8 cellular contexts compared by ENCODE assay signal in the genomic region with DNA sequence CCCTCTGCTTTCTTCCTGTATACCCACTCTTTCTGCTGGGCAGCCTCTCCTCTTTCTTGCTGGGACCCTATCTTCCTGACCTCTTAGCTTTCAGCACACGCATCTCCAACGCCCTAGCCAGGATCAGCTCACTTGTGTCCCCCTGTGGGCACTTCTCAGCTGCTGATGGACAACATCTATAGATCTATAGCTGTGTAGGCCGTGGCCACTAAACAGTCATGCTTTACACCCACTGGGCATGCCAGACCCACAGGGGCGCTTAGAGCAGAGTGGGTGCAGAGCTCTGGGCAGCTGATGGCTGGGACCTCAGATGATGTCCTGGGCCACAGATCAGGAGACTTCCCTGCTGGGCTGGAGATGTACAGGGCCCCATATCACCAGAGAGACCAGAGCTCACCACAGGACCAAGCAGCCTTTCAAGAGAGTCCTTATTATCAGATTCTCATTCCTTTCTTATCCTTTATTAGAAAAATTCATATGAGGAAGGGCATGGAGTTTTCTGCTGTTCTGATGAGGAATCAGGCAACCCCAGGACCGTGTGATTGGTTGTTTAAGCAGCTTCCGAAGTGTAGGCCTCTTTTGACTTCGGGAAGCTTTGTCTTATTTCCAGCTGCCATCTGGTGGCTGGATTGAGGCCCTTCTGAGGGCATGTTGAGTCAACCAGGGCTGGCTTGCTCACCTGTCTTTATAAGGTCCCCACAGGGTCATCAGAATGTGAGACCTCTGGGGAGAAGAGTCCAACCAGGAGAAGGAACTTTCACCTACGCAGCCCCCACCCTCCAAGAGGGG.
DNase-seq lines count a peak whose midpoint lies in the region; ATAC-seq, FAIRE-seq and TF ChIP-seq lines count a peak whose summit lies in the region.

No MANE protein-coding gene starts in this region.

- H3K36me3 Mint-ChIP-seq in CD8-positive, alpha-beta T cell = no peaks in the 10 kb centered on the region
- no peaks in the 10 kb centered on the region for H3K36me3 Mint-ChIP-seq in activated T-cell treated with anti-CD3 and anti-CD28 coated beads, Interleukin-2, amount 50 U/mL, for 72 hours (ENCODE audit: insufficient read depth in 2 of 2)

- H3K27me3 ChIP-seq in CD8-positive, alpha-beta T cell (ENCODE audit: insufficient read depth, low read length) = no peaks in the 10 kb centered on the region

- no peaks in the 10 kb centered on the region for H3K9me3 Mint-ChIP-seq in CD8-positive, alpha-beta T cell
- no peaks in the 10 kb centered on the region for H3K9me3 Mint-ChIP-seq in activated T-cell treated with anti-CD3 and anti-CD28 coated beads, Interleukin-2, amount 50 U/mL, for 72 hours

- POLR2A ChIA-PET in CD8-positive, alpha-beta T cell (lab: Charles Lee) = interaction anchor here (1.2 kb wide), 1 partner anchor 120 kb away, joined by 7 read pairs; the partner anchor contains the start of gene SLC35E4
- POLR2A ChIA-PET in HEK293 (lab: Yijun Ruan, JAX) = interaction anchor here (0.5 to 2.1 kb wide), 4 partner anchors 120 to 1500 kb away, joined by 3 to 11 read pairs (median 3); partner anchors contain the start of genes PES1 and SLC35E4

- peak; percentile 28 for TF ChIP-seq CTCF in CD8-positive, alpha-beta T cell (IDR thresholded peaks at IDR 0.05)
- TF ChIP-seq CTCF in HEK293 (tag by site-specific recombination; IDR thresholded peaks at IDR 0.05) = peak; percentile 45; the same call in 1 of the 2 replicates
- peak; percentile 93 for TF ChIP-seq CTCF in foreskin fibroblast (IDR thresholded peaks at IDR 0.05; ENCODE audit: low read depth, low read length)
- TF ChIP-seq CTCF in omental fat pad (IDR thresholded peaks at IDR 0.05) = no peak

- H3K4me1 Mint-ChIP-seq in CD8-positive, alpha-beta T cell (ENCODE audit: low read depth) = no peaks in the 10 kb centered on the region
- H3K4me1 Mint-ChIP-seq in activated T-cell treated with anti-CD3 and anti-CD28 coated beads, Interleukin-2, amount 50 U/mL, for 72 hours (ENCODE audit: low read depth) = peaks cover 9% of the 10 kb centered on the region

- intact Hi-C loops in CD8-positive, alpha-beta T cell (cut with DNase I, micrococcal nuclease) = loop anchor here in 1 of 2 experiments (1.0 to 5.0 kb wide), 2 partner anchors 121 to 363 kb away; no protein-coding TSS in a partner anchor

- no peak overlapping the region for H3K27ac ChIP-seq in CD8-positive, alpha-beta T cell (ENCODE audit: low read depth, low read length)
- no peak overlapping the region for H3K27ac ChIP-seq in HEK293 (ENCODE audit: extremely low read depth, low read depth, low read length)

- no peaks in the 10 kb centered on the region for H3K27me3 Mint-ChIP-seq in CD8-positive, alpha-beta T cell (ENCODE audit: low read depth)
- no peaks in the 10 kb centered on the region for H3K27me3 Mint-ChIP-seq in activated T-cell treated with anti-CD3 and anti-CD28 coated beads, Interleukin-2, amount 50 U/mL, for 72 hours (ENCODE audit: low read depth)

- no peak overlapping the region for H3K4me3 Mint-ChIP-seq in CD8-positive, alpha-beta T cell
- H3K4me3 Mint-ChIP-seq in activated T-cell treated with anti-CD3 and anti-CD28 coated beads, Interleukin-2, amount 50 U/mL, for 72 hours = no peak overlapping the region

- no peaks in the 10 kb centered on the region for H3K9me3 ChIP-seq in CD8-positive, alpha-beta T cell (ENCODE audit: low read length)
- no peaks in the 10 kb centered on the region for H3K9me3 ChIP-seq in HEK293 (ENCODE audit: control insufficient read depth, insufficient read depth, low read depth, low read length)

- no peaks in the 10 kb centered on the region for H3K36me3 ChIP-seq in CD8-positive, alpha-beta T cell (ENCODE audit: insufficient read depth, low read length)
- no peaks in the 10 kb centered on the region for H3K36me3 ChIP-seq in HEK293 (ENCODE audit: control insufficient read depth in 2 of 2, insufficient read depth in 1 of 2, low read length in 2 of 2)

- CTCF ChIA-PET in CD8-positive, alpha-beta T cell (lab: Charles Lee) = interaction anchor here (0.6 to 5.3 kb wide), 8 partner anchors 9 to 1512 kb away, joined by 3 to 72 read pairs (median 5); partner anchors contain the start of gene SLC35E4
- CTCF ChIA-PET in HEK293 (lab: Yijun Ruan, JAX) = interaction anchor here (0.6 to 6.3 kb wide), 36 partner anchors 8 to 500 kb away, joined by 3 to 100 read pairs (median 4); partner anchors contain the start of gene SLC35E4

- ATAC-seq in CD8-positive, alpha-beta T cell = peak; percentile 66
- ATAC-seq in activated T-cell treated with anti-CD3 and anti-CD28 coated beads, Interleukin-2, amount 50 U/mL, for 72 hours (replicated peaks in 1 of 2) = peak; percentile 91 to 92
- ATAC-seq in omental fat pad (ENCODE audit: low FRiP score) (peak; percentile 55), GM19328 (IDR thresholded peaks at IDR 0.05; ENCODE audit: unreplicated experiment) (no peak)

- H3K4me3 ChIP-seq in CD8-positive, alpha-beta T cell (ENCODE audit: low read depth, low read length) = no peak overlapping the region
- H3K4me3 ChIP-seq in HEK293 (ENCODE audit: low read depth, low read length) (no peak overlapping the region), foreskin fibroblast (ENCODE audit: low read depth in 1 of 2, low read length in 2 of 2) (no peak overlapping the region)

- H3K4me1 ChIP-seq in CD8-positive, alpha-beta T cell (ENCODE audit: insufficient read depth, low read length) = no peaks in the 10 kb centered on the region
- no peaks in the 10 kb centered on the region for H3K4me1 ChIP-seq in HEK293 (ENCODE audit: control insufficient read depth, insufficient read depth, low read length)

- H3K27ac Mint-ChIP-seq in CD8-positive, alpha-beta T cell = no peak overlapping the region
- no peak overlapping the region for H3K27ac Mint-ChIP-seq in activated T-cell treated with anti-CD3 and anti-CD28 coated beads, Interleukin-2, amount 50 U/mL, for 72 hours

- no peak for FAIRE-seq in urothelium cell line (lab: Jason Lieb, UNC)

- DNase-seq in CD8-positive, alpha-beta T cell = peak in 6 of 7 experiments; percentile 15 to 62 (median 39)
- DNase-seq in NOMO-1 treated with dmso at 0.1 percent for 144 hours (lab: John Stamatoyannopoulos, UW; ENCODE audit: unreplicated experiment) (peak; percentile 15), foreskin fibroblast (peak; percentile 74 to 91), omental fat pad (ENCODE audit: low spot score) (peak; percentile 34), urothelium cell line (ENCODE audit: low spot score) (peak; percentile 68)
- DNase-seq in activated T-cell treated with anti-CD3 and anti-CD28 coated beads, Interleukin-2, amount 50 U/mL, for 72 hours = peak; percentile 68

TF ChIP-seq in HEK293, 187 proteins besides CTCF, POLR2A, EP300 and RAD21:
- TF ChIP-seq ZNF274 (IDR thresholded peaks at IDR 0.05; ENCODE audit: low read length) (no peak), ZNF274 (tag by site-specific recombination; IDR thresholded peaks at IDR 0.05; ENCODE audit: borderline replicate concordance) (no peak), ZNF654 (tag by site-specific recombination; IDR thresholded peaks at IDR 0.05; ENCODE audit: low read depth) (peak; percentile 64)

Comparison
In these comparisons a context has a peak if more than half of its experiments do, and no peak if none do; other contexts are left out.
1. DNase-seq: peak in every context shown above with its lines; median percentile 82 in foreskin fibroblast; 68 in activated T-cell treated with anti-CD3 and anti-CD28 coated beads, Interleukin-2, amount 50 U/mL, for 72 hours; 68 in urothelium cell line; 39 in CD8-positive, alpha-beta T cell; 34 in omental fat pad; 15 in NOMO-1 treated with dmso at 0.1 percent for 144 hours.
2. CTCF ChIP-seq: peak in CD8-positive, alpha-beta T cell (single experiment), HEK293 (single experiment) and foreskin fibroblast (single experiment); none in omental fat pad (0 of 3).